In genomic region chr13:43390101-43390500, GRCh38 we compare ENCODE assay signal across 18 cellular contexts.
DNase-seq lines count a peak whose midpoint lies in the region; ATAC-seq and TF ChIP-seq lines count a peak whose summit lies in the region.
"Had no signal": no experiment of that assay in that cellular context is flagged by ENCODE, and none has a peak within 500 bp of the region (broad histone marks: within the 10 kb centered on the region; RNA-seq: fewer than 3 reads in every experiment).

No MANE protein-coding gene starts in this region.

- H3K4me2 ChIP-seq in IMR-90 (ENCODE audit: low read depth, low read length): peak overlapping the region; percentile 46; the same call in 1 of the 2 replicates
- H3K4me2 ChIP-seq in OCI-LY3 (ENCODE audit: low read length): peak overlapping the region; percentile 87
- peak overlapping the region; percentile 8 for H3K4me2 ChIP-seq in smooth muscle cell
- H3K4me2 ChIP-seq: A549 had no signal

- H4K91ac ChIP-seq in IMR-90 (ENCODE audit: insufficient read depth, low read depth, low read length): no peak overlapping the region

- H3K14ac ChIP-seq in IMR-90 (replicated peaks; ENCODE audit: low read depth, low read length): no peak overlapping the region

- no peak overlapping the region for H3K4me3 Mint-ChIP-seq in activated T-cell treated with anti-CD3 and anti-CD28 coated beads, Interleukin-2, amount 50 U/mL, for 4 hours
- H3K4me3 Mint-ChIP-seq: activated naive CD8-positive, alpha-beta T cell; stimulated activated naive CD8-positive, alpha-beta T cell treated with anti-CD3 and anti-CD28 coated beads, Interleukin-15, Interleukin-2, amounts not matched to agents 100 ng/mL and 50 ng/mL, for 24 hours had no signal

- H3K9me1 ChIP-seq in IMR-90 (ENCODE audit: insufficient read depth, low read length): no peaks in the 10 kb centered on the region

- no peaks in the 10 kb centered on the region for H3K36me3 Mint-ChIP-seq in activated T-cell treated with anti-CD3 and anti-CD28 coated beads, Interleukin-2, amount 50 U/mL, for 4 hours (ENCODE audit: insufficient read depth)
- H3K36me3 Mint-ChIP-seq: activated naive CD8-positive, alpha-beta T cell had no signal

- peaks cover 5% of the 10 kb centered on the region for H3K4me1 ChIP-seq in IMR-90 (ENCODE audit: control insufficient read depth, insufficient read depth, low read length)
- peaks cover 49% of the 10 kb centered on the region for H3K4me1 ChIP-seq in OCI-LY3 (ENCODE audit: low read length)
- H3K4me1 ChIP-seq in smooth muscle cell (ENCODE audit: low read depth): no peaks in the 10 kb centered on the region
- H3K4me1 ChIP-seq: A549 had no signal

- H3K79me1 ChIP-seq in IMR-90 (ENCODE audit: low read depth in 1 of 2, low read length in 2 of 2): no peaks in the 10 kb centered on the region

- DNase-seq in NCI-H2171 treated with DMSO at 0.1 percent for 48 hours (lab: John Stamatoyannopoulos, UW) (peak; percentile 12), NCI-H2171 (lab: John Stamatoyannopoulos, UW) (no peak), IMR-90 (peak; percentile 68), smooth muscle cell (lab: John Stamatoyannopoulos, UW; ENCODE audit: unreplicated experiment) (no peak), HuH-7 (ENCODE audit: low spot score) (no peak)
- no peak for DNase-seq in activated T-cell treated with anti-CD3 and anti-CD28 coated beads, Interleukin-2, amount 50 U/mL, for 4 hours
- DNase-seq: GDM1, kidney glomerular epithelial cell, nucleus accumbens, T-helper 1 cell had no signal

- TF ChIP-seq CTCF in IMR-90 (conservative IDR thresholded peaks at IDR 0.05; ENCODE audit: low read depth, low read length) (no peak), OCI-LY3 (IDR thresholded peaks at IDR 0.05; ENCODE audit: low read depth, low read length) (no peak), smooth muscle cell (IDR thresholded peaks at IDR 0.05; ENCODE audit: borderline replicate concordance, insufficient read depth, poor library complexity, severe bottlenecking) (no peak)

- H3K9me3 Mint-ChIP-seq in activated T-cell treated with anti-CD3 and anti-CD28 coated beads, Interleukin-2, amount 50 U/mL, for 4 hours: no peaks in the 10 kb centered on the region
- H3K9me3 Mint-ChIP-seq: stimulated activated naive CD8-positive, alpha-beta T cell treated with anti-CD3 and anti-CD28 coated beads, Interleukin-15, Interleukin-2, amounts not matched to agents 100 ng/mL and 50 ng/mL, for 24 hours had no signal

- no peak overlapping the region for H3K56ac ChIP-seq in IMR-90 (ENCODE audit: extremely low read depth, insufficient read depth, low read length)

- H4K20me1 ChIP-seq in IMR-90 (ENCODE audit: insufficient read depth, low read length): no peaks in the 10 kb centered on the region
- no peaks in the 10 kb centered on the region for H4K20me1 ChIP-seq in OCI-LY3 (ENCODE audit: insufficient read depth, low read length)
- no peaks in the 10 kb centered on the region for H4K20me1 ChIP-seq in smooth muscle cell (ENCODE audit: low read depth)

- dilution Hi-C loops in IMR-90 (cut with HindIII; ENCODE audit: low sequenced_read_pairs, unreplicated experiment): no loop called here

- H2BK120ac ChIP-seq in IMR-90 (ENCODE audit: low read depth, low read length): no peak overlapping the region

- CTCF ChIA-PET in IMR-90 (lab: Yijun Ruan, JAX): no interaction called here

- H3K27ac ChIP-seq in IMR-90 (ENCODE audit: insufficient read depth, low read length) (no peak overlapping the region; the same call in 1 of the 2 replicates), OCI-LY3 (ENCODE audit: low read length) (peak overlapping the region; percentile 95), smooth muscle cell (ENCODE audit: low read depth) (no peak overlapping the region)
- H3K27ac ChIP-seq: A549, RWPE1, skin epidermis, vagina had no signal

- no peak overlapping the region; the same call in 1 of the 2 replicates for H3K18ac ChIP-seq in IMR-90 (ENCODE audit: low read depth, low read length)

- no peak overlapping the region for H4K8ac ChIP-seq in IMR-90 (ENCODE audit: low read depth in 2 of 2, low read length in 2 of 2)

- H3K4me1 Mint-ChIP-seq in activated T-cell treated with anti-CD3 and anti-CD28 coated beads, Interleukin-2, amount 50 U/mL, for 4 hours (ENCODE audit: low read depth): no peaks in the 10 kb centered on the region

- no TSS peak for BruUV-seq in IMR-90 (replicated peaks; lab: Mats Ljungman, UMichigan)

- H3K4me3 ChIP-seq in IMR-90 (ENCODE audit: insufficient read depth, low read depth, low read length) (no peak overlapping the region), OCI-LY3 (ENCODE audit: low read length) (peak overlapping the region; percentile 64), smooth muscle cell (no peak overlapping the region)
- H3K4me3 ChIP-seq: A549, skin epidermis, vagina had no signal

- H3K27me3 ChIP-seq in IMR-90 (ENCODE audit: control insufficient read depth, insufficient read depth, low read length): no peaks in the 10 kb centered on the region
- H3K27me3 ChIP-seq in OCI-LY3 (ENCODE audit: low read depth, low read length): no peaks in the 10 kb centered on the region
- H3K27me3 ChIP-seq in smooth muscle cell (ENCODE audit: low read depth): no peaks in the 10 kb centered on the region
- H3K27me3 ChIP-seq: vagina had no signal

- no peaks in the 10 kb centered on the region for H3K27me3 Mint-ChIP-seq in activated T-cell treated with anti-CD3 and anti-CD28 coated beads, Interleukin-2, amount 50 U/mL, for 4 hours (ENCODE audit: low read depth)
- H3K27me3 Mint-ChIP-seq: activated naive CD8-positive, alpha-beta T cell had no signal

- H2BK5ac ChIP-seq in IMR-90 (ENCODE audit: low read depth, low read length, poor library complexity, severe bottlenecking): peak overlapping the region; percentile 34

- no peak overlapping the region for H3K4ac ChIP-seq in IMR-90 (ENCODE audit: low read depth, low read length)

- H2BK15ac ChIP-seq in IMR-90 (ENCODE audit: low read depth, low read length): no peak overlapping the region

- H3K36me3 ChIP-seq in IMR-90 (ENCODE audit: control insufficient read depth, insufficient read depth, low read length) (no peaks in the 10 kb centered on the region), OCI-LY3 (replicated peaks; ENCODE audit: low read depth, low read length) (no peaks in the 10 kb centered on the region), smooth muscle cell (ENCODE audit: low read depth) (no peaks in the 10 kb centered on the region)
- H3K36me3 ChIP-seq: vagina had no signal

- H2AFZ ChIP-seq in IMR-90 (replicated peaks; ENCODE audit: low read length, poor library complexity) (no peak overlapping the region), OCI-LY3 (ENCODE audit: low read depth, low read length) (0 out of 2 replicates have a peak overlapping the region, but pooled peaks have one; percentile 15), smooth muscle cell (ENCODE audit: low read depth) (no peak overlapping the region)

- no peaks in the 10 kb centered on the region for H3F3A ChIP-seq in smooth muscle cell (ENCODE audit: low read depth)

- ATAC-seq in IMR-90 (ENCODE audit: low read depth): peak; percentile 87
- ATAC-seq in activated T-cell treated with anti-CD3 and anti-CD28 coated beads, Interleukin-2, amount 50 U/mL, for 4 hours: no peak
- ATAC-seq in HG03469 (IDR thresholded peaks at IDR 0.05; ENCODE audit: unreplicated experiment): no peak
- ATAC-seq: A549 had no signal

- H2AK5ac ChIP-seq in IMR-90 (ENCODE audit: low read depth, low read length): no peak overlapping the region

- H3K79me2 ChIP-seq in OCI-LY3 (ENCODE audit: low read length) (no peaks in the 10 kb centered on the region), smooth muscle cell (ENCODE audit: low read depth) (no peaks in the 10 kb centered on the region)

- H3K23ac ChIP-seq in IMR-90 (ENCODE audit: low read depth, low read length): no peak overlapping the region

- H3K9me3 ChIP-seq in IMR-90 (ENCODE audit: control insufficient read depth, insufficient read depth, low read length) (no peaks in the 10 kb centered on the region), OCI-LY3 (ENCODE audit: insufficient read depth, low read length) (no peaks in the 10 kb centered on the region), smooth muscle cell (replicated peaks; ENCODE audit: low read depth) (no peaks in the 10 kb centered on the region)
- H3K9me3 ChIP-seq: A549, vagina had no signal

- in situ Hi-C loops in IMR-90 (cut with MboI; ENCODE audit: low sequenced_read_pairs): no loop called here

- no peak for TF ChIP-seq RAD21 in IMR-90 (IDR thresholded peaks at IDR 0.05; ENCODE audit: low read length)

- H4K5ac ChIP-seq in IMR-90 (ENCODE audit: low read depth, low read length): no peak overlapping the region

- H2AK9ac ChIP-seq in IMR-90 (replicated peaks; ENCODE audit: low read depth, low read length, poor library complexity): no peak overlapping the region

- WGBS in IMR-90 (ENCODE audit: extremely low coverage in 2 of 2, insufficient read length in 1 of 2), 2 experiments: no CpG with 5 or more reads among the region's 2 CpGs
- WGBS in smooth muscle cell (ENCODE audit: low lambda C conversion rate): 76% methylated on average over 2 of the region's 2 CpGs

- H3K9ac ChIP-seq in IMR-90 (ENCODE audit: low read depth, low read length): no peak overlapping the region
- peak overlapping the region; percentile 62; the same call in 1 of the 2 replicates for H3K9ac ChIP-seq in OCI-LY3 (ENCODE audit: low read length)
- no peak overlapping the region for H3K9ac ChIP-seq in smooth muscle cell (ENCODE audit: low read depth)

- no peak overlapping the region for H2BK20ac ChIP-seq in IMR-90 (ENCODE audit: low read depth, low read length)

- POLR2A ChIA-PET in IMR-90 (lab: Charles Lee; ENCODE audit: unreplicated experiment): no interaction called here

- TF ChIP-seq POLR2A in IMR-90 (IDR thresholded peaks at IDR 0.05; ENCODE audit: low read depth, low read length): no peak

- intact Hi-C loops in IMR-90 (cut with micrococcal nuclease): loop anchor here (10.0 kb wide), 1 partner anchor 395 kb away; the partner anchor contains the start of gene ENOX1

TF ChIP-seq in IMR-90, 13 proteins besides CTCF, POLR2A, EP300 and RAD21:
- TF ChIP-seq MAZ (IDR thresholded peaks at IDR 0.05; ENCODE audit: borderline replicate concordance, low read depth, low read length): no peak
- TF ChIP-seq MXI1 (IDR thresholded peaks at IDR 0.05; ENCODE audit: borderline replicate concordance, low read depth, low read length): no peak
- peak; percentile 57 for TF ChIP-seq CEBPB (IDR thresholded peaks at IDR 0.05; ENCODE audit: low read depth, low read length)

Comparison
In these comparisons a context has a peak if more than half of its experiments do, and no peak if none do; other contexts are left out.
1. DNase-seq: peak in NCI-H2171 treated with DMSO at 0.1 percent for 48 hours (single experiment) and IMR-90 (single experiment); none in NCI-H2171 (single experiment), smooth muscle cell (single experiment), activated T-cell treated with anti-CD3 and anti-CD28 coated beads, Interleukin-2, amount 50 U/mL, for 4 hours (single experiment) and HuH-7 (single experiment).
2. H3K4me2 ChIP-seq: peak in every context shown above with its lines; median percentile 87 in OCI-LY3; 46 in IMR-90; 8 in smooth muscle cell.